ENCODE assay signal across 7 cellular contexts in the genomic region with DNA sequence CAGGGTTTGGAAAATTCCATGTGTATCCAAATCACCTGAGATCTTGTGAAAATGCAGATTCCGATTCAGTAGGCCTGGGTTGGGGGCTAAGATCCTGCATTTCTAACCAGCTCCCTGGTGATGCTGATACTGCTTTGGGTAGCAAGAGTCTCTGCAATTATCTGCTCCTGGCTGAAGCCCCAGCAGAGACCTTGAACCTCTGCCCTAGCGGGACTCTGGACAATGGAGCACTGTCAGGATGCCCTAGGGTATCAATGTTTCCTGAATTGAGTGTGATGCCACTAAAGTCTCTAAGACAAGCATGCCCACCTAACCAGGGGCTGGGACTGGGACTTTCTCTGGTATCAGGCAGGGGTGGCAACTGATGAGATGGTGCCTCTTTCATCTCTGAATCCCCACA.
"Had no signal": no experiment of that assay in that cellular context is flagged by ENCODE, and none has a peak within 500 bp of the region (broad histone marks: within the 10 kb centered on the region; RNA-seq: fewer than 3 reads in every experiment).

No MANE protein-coding gene starts in this region.

- H3K27ac ChIP-seq: HL-60 had no signal

- ATAC-seq: GM23338, K562 had no signal

- H3K4me3 ChIP-seq: GM23338, K562 had no signal

- DNase-seq: H9, HCEC 1CT, IMR-90, KG1 had no signal

- H3K4me2 ChIP-seq: GM23338 had no signal
